Comparison of ENCODE assay signal across 8 cellular contexts in the genomic region with DNA sequence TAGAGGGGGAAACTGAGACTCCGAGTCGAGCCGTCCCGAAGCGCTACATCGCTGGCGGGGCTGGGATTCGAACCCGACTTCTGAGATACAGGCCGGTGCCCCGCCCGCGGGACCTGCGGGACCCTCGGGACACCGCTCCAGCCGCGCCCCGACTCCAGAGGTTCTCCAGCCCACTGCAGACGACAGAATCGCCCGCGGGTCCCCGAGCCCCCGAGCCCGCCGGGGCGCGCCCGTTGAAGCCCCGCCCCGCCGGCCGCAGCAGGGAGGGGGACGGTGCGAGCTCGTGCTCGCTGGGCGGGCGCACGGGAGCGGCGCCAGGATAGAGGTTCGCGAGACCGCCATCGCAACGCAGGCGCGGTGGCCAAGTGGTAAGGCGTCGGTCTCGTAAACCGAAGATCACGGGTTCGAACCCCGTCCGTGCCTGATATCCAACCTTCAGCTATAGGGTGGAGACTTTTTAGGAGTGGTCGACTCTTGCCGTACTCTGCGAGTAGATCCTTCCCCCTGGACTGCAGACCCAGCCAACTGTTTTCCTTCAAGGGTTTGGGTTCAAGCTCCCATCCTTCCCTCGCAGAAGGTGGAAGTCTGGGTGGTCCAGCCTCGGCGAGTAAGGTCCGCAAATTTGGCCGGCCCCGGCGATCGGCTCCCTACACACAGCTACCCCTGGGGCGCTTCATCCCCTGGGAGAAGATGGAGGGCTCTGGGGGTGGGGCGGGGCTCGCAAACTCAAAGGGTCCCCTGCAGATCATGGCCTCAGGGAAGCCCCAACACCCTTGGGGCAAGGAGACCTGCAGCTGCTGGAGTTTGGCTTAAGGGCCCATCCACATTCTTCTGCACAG.
DNase-seq lines count a peak whose midpoint lies in the region; ATAC-seq and TF ChIP-seq lines count a peak whose summit lies in the region.

No MANE protein-coding gene starts in this region.

- H3K79me2 ChIP-seq in hepatocyte = no peaks in the 10 kb centered on the region

- WGBS in hepatocyte (ENCODE audit: low lambda C conversion rate, missing lambda C conversion rate) = 2% methylated on average over 71 of the region's 72 CpGs
- 0 to 1% methylated on average over 59 to 72 of the region's 72 CpGs for WGBS in aorta, 2 donors

- no peaks in the 10 kb centered on the region for H3K27me3 ChIP-seq in hepatocyte
- H3K27me3 ChIP-seq in aorta (ENCODE audit: control insufficient read depth in 1 of 2, insufficient read depth in 2 of 2, low read length in 1 of 2) = no peaks in the 10 kb centered on the region

- H4K20me1 ChIP-seq in hepatocyte (ENCODE audit: insufficient read depth, poor library complexity, severe bottlenecking) = no peaks in the 10 kb centered on the region

- no peaks in the 10 kb centered on the region for H3K9me2 ChIP-seq in hepatocyte (replicated peaks; ENCODE audit: insufficient read depth)

- peak overlapping the region; percentile 77 for H3K4me2 ChIP-seq in hepatocyte

- ATAC-seq in GM18502 (IDR thresholded peaks at IDR 0.05; ENCODE audit: poor library complexity, unreplicated experiment) (peak; percentile 75), HG02970 (IDR thresholded peaks at IDR 0.05; ENCODE audit: low FRiP score, unreplicated experiment) (peak; percentile 85), aorta (ENCODE audit: low FRiP score) (peak; percentile 96)

- H2AFZ ChIP-seq in hepatocyte = peak overlapping the region; percentile 84

- no peak for TF ChIP-seq CTCF in astrocyte of the cerebellum (IDR thresholded peaks at IDR 0.05; ENCODE audit: low read depth, low read length, missing control alignments)
- TF ChIP-seq CTCF in hepatocyte (IDR thresholded peaks at IDR 0.05; ENCODE audit: poor library complexity) = no peak

- H3K36me3 ChIP-seq in hepatocyte (replicated peaks; ENCODE audit: insufficient read depth, low read depth) = no peaks in the 10 kb centered on the region
- H3K36me3 ChIP-seq in aorta (ENCODE audit: control insufficient read depth in 1 of 2, insufficient read depth in 2 of 2, low read length in 1 of 2) = no peaks in the 10 kb centered on the region

- no peaks in the 10 kb centered on the region for H3K9me3 ChIP-seq in hepatocyte (ENCODE audit: low read depth)
- peaks cover 2% of the 10 kb centered on the region for H3K9me3 ChIP-seq in aorta (ENCODE audit: control insufficient read depth, low read length)

- peak; percentile 75 for DNase-seq in NCI-H2029 (lab: John Stamatoyannopoulos, UW)
- peak; percentile 93 for DNase-seq in T-helper 9 cell
- peak; percentile 71 for DNase-seq in astrocyte of the cerebellum (ENCODE audit: low read depth)
- DNase-seq in hepatocyte (ENCODE audit: low spot score) = peak; percentile 95
- peak; percentile 64 for DNase-seq in renal cortical epithelial cell (ENCODE audit: low read depth)
- DNase-seq in aorta = peak; percentile 93 to 98

- H3K4me3 ChIP-seq in astrocyte of the cerebellum (ENCODE audit: low read depth, low read length) (peak overlapping the region; percentile 71), hepatocyte (peak overlapping the region; percentile 65), aorta (ENCODE audit: low read length in 2 of 2) (peak overlapping the region; percentile 32 to 93)

- in situ Hi-C loops in astrocyte of the cerebellum (cut with HindIII; ENCODE audit: low sequenced_read_pairs) = no loop called here

- intact Hi-C loops in aorta (cut with DNase I) = loop anchor here (5.0 kb wide), 2 partner anchors 33 to 363 kb away; partner anchors contain the start of gene ERCC4 (in 1 of the 2)

- H3K4me1 ChIP-seq in hepatocyte (ENCODE audit: insufficient read depth) (no peaks in the 10 kb centered on the region), aorta (ENCODE audit: control insufficient read depth in 1 of 2, insufficient read depth in 2 of 2, low read length in 2 of 2) (no peaks in the 10 kb centered on the region)

- H3K27ac ChIP-seq in hepatocyte = peak overlapping the region; percentile 78
- peak overlapping the region in 1 of 2 donors; percentile 47 for H3K27ac ChIP-seq in aorta (ENCODE audit: low read depth in 1 of 2, low read length in 2 of 2)
